ENCODE assay signal across 1 cellular context in the genomic region with DNA sequence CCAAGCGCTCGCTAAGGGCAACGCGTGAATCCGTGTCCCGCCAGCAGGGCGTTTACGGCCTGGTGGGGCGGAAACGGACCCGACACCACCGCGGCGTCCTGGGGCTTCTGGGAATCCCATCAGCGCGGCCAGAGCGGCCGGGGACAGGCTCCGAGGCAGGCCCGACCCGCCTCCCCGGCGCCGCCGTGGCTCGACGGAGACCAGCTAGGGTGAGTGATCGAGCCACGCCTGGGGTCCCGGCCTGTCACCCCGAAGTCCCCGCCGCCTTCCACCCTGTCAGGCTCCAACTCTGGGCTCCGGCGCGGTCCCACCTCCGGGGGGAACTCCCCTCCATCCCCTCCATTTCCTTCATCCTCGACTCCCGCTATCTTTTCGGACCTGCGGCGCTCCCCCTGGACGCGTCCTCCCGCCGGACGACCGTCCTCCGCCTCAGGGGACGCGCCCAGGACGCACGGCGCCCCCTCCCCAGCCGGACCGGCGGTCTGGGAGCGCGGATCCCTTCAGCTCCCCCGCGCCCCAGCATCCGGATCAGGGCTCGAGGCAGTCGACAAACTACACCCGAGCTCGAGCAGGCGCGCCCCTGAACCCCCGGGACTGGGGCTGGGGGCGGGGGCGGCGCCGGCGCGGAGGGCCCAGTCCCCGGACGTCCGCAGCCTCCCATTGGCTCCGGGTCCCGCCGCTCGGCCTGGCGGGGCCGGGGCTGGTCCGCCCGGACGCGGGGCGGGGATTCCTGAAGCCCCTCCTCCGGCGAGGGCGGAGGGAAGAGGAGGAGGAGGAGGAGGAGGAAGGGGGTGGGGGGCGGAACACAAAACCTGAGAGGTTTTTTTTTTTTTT.
TF ChIP-seq lines count a peak whose summit lies in the region.

No MANE protein-coding gene starts in this region.

TF ChIP-seq in K562, 482 proteins besides CTCF, POLR2A, EP300 and RAD21 (continued from another document):
- TF ChIP-seq, protein P1, sequence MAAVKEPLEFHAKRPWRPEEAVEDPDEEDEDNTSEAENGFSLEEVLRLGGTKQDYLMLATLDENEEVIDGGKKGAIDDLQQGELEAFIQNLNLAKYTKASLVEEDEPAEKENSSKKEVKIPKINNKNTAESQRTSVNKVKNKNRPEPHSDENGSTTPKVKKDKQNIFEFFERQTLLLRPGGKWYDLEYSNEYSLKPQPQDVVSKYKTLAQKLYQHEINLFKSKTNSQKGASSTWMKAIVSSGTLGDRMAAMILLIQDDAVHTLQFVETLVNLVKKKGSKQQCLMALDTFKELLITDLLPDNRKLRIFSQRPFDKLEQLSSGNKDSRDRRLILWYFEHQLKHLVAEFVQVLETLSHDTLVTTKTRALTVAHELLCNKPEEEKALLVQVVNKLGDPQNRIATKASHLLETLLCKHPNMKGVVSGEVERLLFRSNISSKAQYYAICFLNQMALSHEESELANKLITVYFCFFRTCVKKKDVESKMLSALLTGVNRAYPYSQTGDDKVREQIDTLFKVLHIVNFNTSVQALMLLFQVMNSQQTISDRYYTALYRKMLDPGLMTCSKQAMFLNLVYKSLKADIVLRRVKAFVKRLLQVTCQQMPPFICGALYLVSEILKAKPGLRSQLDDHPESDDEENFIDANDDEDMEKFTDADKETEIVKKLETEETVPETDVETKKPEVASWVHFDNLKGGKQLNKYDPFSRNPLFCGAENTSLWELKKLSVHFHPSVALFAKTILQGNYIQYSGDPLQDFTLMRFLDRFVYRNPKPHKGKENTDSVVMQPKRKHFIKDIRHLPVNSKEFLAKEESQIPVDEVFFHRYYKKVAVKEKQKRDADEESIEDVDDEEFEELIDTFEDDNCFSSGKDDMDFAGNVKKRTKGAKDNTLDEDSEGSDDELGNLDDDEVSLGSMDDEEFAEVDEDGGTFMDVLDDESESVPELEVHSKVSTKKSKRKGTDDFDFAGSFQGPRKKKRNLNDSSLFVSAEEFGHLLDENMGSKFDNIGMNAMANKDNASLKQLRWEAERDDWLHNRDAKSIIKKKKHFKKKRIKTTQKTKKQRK (IDR thresholded peaks at IDR 0.05; ENCODE audit: borderline replicate concordance, low read depth, low read length), result no peak
- TF ChIP-seq, protein P2, sequence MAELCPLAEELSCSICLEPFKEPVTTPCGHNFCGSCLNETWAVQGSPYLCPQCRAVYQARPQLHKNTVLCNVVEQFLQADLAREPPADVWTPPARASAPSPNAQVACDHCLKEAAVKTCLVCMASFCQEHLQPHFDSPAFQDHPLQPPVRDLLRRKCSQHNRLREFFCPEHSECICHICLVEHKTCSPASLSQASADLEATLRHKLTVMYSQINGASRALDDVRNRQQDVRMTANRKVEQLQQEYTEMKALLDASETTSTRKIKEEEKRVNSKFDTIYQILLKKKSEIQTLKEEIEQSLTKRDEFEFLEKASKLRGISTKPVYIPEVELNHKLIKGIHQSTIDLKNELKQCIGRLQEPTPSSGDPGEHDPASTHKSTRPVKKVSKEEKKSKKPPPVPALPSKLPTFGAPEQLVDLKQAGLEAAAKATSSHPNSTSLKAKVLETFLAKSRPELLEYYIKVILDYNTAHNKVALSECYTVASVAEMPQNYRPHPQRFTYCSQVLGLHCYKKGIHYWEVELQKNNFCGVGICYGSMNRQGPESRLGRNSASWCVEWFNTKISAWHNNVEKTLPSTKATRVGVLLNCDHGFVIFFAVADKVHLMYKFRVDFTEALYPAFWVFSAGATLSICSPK (IDR thresholded peaks at IDR 0.05; ENCODE audit: borderline replicate concordance), result no peak
- TF ChIP-seq, protein P3, sequence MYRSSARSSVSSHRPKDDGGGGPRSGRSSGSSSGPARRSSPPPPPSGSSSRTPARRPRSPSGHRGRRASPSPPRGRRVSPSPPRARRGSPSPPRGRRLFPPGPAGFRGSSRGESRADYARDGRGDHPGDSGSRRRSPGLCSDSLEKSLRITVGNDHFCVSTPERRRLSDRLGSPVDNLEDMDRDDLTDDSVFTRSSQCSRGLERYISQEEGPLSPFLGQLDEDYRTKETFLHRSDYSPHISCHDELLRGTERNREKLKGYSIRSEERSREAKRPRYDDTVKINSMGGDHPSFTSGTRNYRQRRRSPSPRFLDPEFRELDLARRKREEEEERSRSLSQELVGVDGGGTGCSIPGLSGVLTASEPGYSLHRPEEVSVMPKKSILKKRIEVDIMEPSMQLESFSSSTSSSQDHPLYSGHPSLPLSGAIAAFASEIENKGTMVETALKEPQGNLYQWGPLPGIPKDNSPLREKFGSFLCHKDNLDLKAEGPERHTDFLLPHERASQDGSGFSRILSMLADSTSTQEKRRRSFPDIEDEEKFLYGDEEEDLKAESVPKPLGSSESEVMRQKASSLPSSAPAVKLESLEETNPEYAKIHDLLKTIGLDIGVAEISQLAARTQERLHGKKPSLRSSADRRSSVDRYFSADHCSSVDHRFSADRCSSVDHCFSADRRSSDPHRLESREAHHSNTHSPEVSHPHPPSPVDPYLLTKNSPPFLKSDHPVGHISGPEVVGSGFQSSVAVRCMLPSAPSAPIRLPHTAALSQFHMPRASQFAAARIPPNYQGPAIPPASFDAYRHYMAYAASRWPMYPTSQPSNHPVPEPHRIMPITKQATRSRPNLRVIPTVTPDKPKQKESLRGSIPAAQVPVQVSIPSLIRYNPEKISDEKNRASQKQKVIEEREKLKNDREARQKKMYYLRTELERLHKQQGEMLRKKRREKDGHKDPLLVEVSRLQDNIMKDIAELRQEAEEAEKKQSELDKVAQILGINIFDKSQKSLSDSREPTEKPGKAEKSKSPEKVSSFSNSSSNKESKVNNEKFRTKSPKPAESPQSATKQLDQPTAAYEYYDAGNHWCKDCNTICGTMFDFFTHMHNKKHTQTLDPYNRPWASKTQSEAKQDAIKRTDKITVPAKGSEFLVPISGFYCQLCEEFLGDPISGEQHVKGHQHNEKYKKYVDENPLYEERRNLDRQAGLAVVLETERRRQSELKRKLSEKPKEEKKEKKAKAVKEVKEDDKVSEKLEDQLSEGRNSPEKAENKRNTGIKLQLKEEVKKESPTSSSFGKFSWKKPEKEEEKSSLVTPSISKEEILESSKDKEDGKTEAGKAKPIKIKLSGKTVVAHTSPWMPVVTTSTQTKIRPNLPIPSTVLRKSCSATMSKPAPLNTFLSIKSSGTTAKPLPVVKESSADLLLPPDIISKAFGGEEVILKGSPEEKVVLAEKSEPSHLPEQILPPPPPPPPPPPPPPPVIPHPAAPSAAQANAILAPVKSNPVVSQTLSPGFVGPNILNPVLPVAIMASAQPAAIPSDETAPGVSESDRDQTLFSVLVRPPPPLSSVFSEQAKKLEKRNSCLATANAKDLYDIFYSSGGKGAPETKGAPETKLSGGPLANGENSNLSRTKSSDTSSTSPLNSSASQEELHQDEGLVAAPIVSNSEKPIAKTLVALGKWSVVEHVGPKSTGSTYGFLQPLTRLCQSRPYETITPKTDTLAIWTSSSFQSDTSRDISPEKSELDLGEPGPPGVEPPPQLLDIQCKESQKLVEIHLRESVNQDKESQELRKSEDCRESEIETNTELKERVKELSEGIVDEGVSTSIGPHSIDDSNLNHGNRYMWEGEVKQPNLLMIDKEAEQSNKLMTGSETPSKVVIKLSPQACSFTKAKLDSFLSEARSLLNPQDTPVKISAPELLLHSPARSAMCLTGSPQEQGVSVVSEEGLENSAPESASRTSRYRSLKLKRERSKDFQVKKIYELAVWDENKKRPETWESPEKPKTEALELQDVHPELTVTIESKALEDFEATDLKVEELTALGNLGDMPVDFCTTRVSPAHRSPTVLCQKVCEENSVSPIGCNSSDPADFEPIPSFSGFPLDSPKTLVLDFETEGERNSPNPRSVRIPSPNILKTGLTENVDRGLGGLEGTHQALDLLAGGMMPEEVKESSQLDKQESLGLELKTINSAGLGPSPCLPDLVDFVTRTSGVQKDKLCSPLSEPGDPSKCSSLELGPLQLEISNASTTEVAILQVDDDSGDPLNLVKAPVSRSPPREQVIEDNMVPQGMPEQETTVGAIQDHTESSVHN (IDR thresholded peaks at IDR 0.05; ENCODE audit: borderline replicate concordance in 1 of 2, low read depth in 1 of 2), result no peak
- TF ChIP-seq ZNF347 (CRISPR knock-in tag; IDR thresholded peaks at IDR 0.05; ENCODE audit: low read depth) (no peak), ETV1 (tag; conservative IDR thresholded peaks at IDR 0.05; ENCODE audit: low read depth) (peak; percentile 85), RFX7 (CRISPR knock-in tag; IDR thresholded peaks at IDR 0.05) (no peak), FOXM1 (IDR thresholded peaks at IDR 0.05; ENCODE audit: low read depth) (no peak), FOXM1 (CRISPR knock-in tag; IDR thresholded peaks at IDR 0.05; ENCODE audit: low read depth) (no peak), CEBPG (CRISPR knock-in tag; IDR thresholded peaks at IDR 0.05) (no peak), CEBPG (tag; conservative IDR thresholded peaks at IDR 0.05 in 1 of 2, IDR thresholded peaks at IDR 0.05 in 1 of 2) (no peak), ZNF77 (CRISPR knock-in tag; IDR thresholded peaks at IDR 0.05) (no peak), GABPB2 (CRISPR knock-in tag; conservative IDR thresholded peaks at IDR 0.05) (no peak), SNRNP70 (optimal IDR thresholded peaks at IDR 0.05; ENCODE audit: low read depth, low read length) (no peak), MTF1 (CRISPR knock-in tag; IDR thresholded peaks at IDR 0.05; ENCODE audit: borderline replicate concordance) (no peak), NUFIP1 (IDR thresholded peaks at IDR 0.05; ENCODE audit: partially characterized antibody) (no peak), ZNF146 (CRISPR knock-in tag; IDR thresholded peaks at IDR 0.05; ENCODE audit: unreplicated experiment) (no peak), SOX6 (IDR thresholded peaks at IDR 0.05) (no peak), ZBTB7A (IDR thresholded peaks at IDR 0.05; ENCODE audit: borderline replicate concordance, control insufficient read depth, low read depth, low read length) (peak; percentile 83), RBM15 (IDR thresholded peaks at IDR 0.05; ENCODE audit: insufficient read depth, low read length) (no peak), ASH1L (IDR thresholded peaks at IDR 0.05; ENCODE audit: borderline replicate concordance, low read depth, partially characterized antibody) (no peak), MXI1 (IDR thresholded peaks at IDR 0.05; ENCODE audit: low read depth, low read length) (no peak), HCFC1 (IDR thresholded peaks at IDR 0.05; ENCODE audit: low read depth, low read length) (no peak)
- TF ChIP-seq, protein P4, sequence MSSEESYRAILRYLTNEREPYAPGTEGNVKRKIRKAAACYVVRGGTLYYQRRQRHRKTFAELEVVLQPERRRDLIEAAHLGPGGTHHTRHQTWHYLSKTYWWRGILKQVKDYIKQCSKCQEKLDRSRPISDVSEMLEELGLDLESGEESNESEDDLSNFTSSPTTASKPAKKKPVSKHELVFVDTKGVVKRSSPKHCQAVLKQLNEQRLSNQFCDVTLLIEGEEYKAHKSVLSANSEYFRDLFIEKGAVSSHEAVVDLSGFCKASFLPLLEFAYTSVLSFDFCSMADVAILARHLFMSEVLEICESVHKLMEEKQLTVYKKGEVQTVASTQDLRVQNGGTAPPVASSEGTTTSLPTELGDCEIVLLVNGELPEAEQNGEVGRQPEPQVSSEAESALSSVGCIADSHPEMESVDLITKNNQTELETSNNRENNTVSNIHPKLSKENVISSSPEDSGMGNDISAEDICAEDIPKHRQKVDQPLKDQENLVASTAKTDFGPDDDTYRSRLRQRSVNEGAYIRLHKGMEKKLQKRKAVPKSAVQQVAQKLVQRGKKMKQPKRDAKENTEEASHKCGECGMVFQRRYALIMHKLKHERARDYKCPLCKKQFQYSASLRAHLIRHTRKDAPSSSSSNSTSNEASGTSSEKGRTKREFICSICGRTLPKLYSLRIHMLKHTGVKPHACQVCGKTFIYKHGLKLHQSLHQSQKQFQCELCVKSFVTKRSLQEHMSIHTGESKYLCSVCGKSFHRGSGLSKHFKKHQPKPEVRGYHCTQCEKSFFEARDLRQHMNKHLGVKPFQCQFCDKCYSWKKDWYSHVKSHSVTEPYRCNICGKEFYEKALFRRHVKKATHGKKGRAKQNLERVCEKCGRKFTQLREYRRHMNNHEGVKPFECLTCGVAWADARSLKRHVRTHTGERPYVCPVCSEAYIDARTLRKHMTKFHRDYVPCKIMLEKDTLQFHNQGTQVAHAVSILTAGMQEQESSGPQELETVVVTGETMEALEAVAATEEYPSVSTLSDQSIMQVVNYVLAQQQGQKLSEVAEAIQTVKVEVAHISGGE (CRISPR knock-in tag; IDR thresholded peaks at IDR 0.05), result peak in 1 of 3 experiments; percentile 22; a peak in 1 of 6 replicates
- TF ChIP-seq, protein P5, sequence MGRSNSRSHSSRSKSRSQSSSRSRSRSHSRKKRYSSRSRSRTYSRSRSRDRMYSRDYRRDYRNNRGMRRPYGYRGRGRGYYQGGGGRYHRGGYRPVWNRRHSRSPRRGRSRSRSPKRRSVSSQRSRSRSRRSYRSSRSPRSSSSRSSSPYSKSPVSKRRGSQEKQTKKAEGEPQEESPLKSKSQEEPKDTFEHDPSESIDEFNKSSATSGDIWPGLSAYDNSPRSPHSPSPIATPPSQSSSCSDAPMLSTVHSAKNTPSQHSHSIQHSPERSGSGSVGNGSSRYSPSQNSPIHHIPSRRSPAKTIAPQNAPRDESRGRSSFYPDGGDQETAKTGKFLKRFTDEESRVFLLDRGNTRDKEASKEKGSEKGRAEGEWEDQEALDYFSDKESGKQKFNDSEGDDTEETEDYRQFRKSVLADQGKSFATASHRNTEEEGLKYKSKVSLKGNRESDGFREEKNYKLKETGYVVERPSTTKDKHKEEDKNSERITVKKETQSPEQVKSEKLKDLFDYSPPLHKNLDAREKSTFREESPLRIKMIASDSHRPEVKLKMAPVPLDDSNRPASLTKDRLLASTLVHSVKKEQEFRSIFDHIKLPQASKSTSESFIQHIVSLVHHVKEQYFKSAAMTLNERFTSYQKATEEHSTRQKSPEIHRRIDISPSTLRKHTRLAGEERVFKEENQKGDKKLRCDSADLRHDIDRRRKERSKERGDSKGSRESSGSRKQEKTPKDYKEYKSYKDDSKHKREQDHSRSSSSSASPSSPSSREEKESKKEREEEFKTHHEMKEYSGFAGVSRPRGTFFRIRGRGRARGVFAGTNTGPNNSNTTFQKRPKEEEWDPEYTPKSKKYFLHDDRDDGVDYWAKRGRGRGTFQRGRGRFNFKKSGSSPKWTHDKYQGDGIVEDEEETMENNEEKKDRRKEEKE (IDR thresholded peaks at IDR 0.05; ENCODE audit: borderline replicate concordance in 1 of 2, control insufficient read depth in 1 of 2, low read depth in 2 of 2, low read length in 1 of 2), result no peak
- TF ChIP-seq, protein P6, sequence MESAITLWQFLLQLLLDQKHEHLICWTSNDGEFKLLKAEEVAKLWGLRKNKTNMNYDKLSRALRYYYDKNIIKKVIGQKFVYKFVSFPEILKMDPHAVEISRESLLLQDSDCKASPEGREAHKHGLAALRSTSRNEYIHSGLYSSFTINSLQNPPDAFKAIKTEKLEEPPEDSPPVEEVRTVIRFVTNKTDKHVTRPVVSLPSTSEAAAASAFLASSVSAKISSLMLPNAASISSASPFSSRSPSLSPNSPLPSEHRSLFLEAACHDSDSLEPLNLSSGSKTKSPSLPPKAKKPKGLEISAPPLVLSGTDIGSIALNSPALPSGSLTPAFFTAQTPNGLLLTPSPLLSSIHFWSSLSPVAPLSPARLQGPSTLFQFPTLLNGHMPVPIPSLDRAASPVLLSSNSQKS (CRISPR knock-in tag; IDR thresholded peaks at IDR 0.05), result no peak
TF ChIP-seq in K562: peak in this region for 99.
